In genomic region chr1:199791495-199791894, GRCh38 we compare ENCODE assay signal across 8 cellular contexts.
"Had no signal": no experiment of that assay in that cellular context is flagged by ENCODE, and none has a peak within 500 bp of the region (broad histone marks: within the 10 kb centered on the region; RNA-seq: fewer than 3 reads in every experiment).

No MANE protein-coding gene starts in this region.

- H3K9me3 ChIP-seq: HAP-1 had no signal

- H3K4me3 Mint-ChIP-seq: HFFc6 had no signal

- H3K9ac ChIP-seq: GM23248 had no signal

- H3K27ac ChIP-seq: GM23248 had no signal

- H3K9me3 Mint-ChIP-seq: H9, HFFc6 had no signal

- H2AFZ ChIP-seq: GM23248 had no signal

- FAIRE-seq: H1 had no signal

- H3K36me3 ChIP-seq: HAP-1 had no signal

- H3K27ac Mint-ChIP-seq: HFFc6 had no signal

- H3K4me3 ChIP-seq: GM23248, HAP-1 had no signal

- DNase-seq: GM23248, GOT3, H7, H9, HCEC 1CT, HFFc6 had no signal
